Comparison of ENCODE assay signal across 8 cellular contexts in the genomic region with DNA sequence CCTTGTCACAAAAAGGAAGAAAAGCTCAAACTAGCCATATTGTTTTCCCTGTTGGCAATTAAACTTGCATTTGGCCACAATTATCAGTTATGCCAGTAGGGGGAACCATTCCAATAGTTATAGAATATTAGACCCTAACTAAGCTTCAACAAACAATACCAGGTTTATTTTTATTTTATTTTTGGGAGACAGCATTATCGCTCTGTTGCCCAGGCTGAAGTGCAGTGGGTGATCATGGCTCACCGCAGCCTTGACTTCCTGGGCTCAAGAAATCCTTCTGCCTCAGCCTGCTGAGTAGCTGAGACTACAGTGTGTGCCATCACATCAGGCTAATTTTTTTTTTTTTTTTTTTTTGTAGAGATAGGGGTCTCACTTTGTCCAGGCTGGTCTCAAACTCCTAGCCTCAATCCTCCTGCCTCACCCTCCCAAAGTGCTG.
DNase-seq lines count a peak whose midpoint lies in the region; ATAC-seq and TF ChIP-seq lines count a peak whose summit lies in the region.

No MANE protein-coding gene starts in this region.

- no peak overlapping the region for H3K4me3 ChIP-seq in fibroblast of villous mesenchyme (ENCODE audit: low read depth, low read length)

- TF ChIP-seq CTCF in fibroblast of villous mesenchyme (IDR thresholded peaks at IDR 0.05; ENCODE audit: insufficient read depth, low read depth, low read length) = peak; percentile 67

- peak; percentile 41 for DNase-seq in DMS114 treated with DMSO at 0.1 percent for 48 hours (lab: John Stamatoyannopoulos, UW; ENCODE audit: unreplicated experiment)
- DNase-seq in NCI-H128 (lab: John Stamatoyannopoulos, UW; ENCODE audit: unreplicated experiment) = peak; percentile 30
- peak; percentile 20 for DNase-seq in UCSD-AML1 (lab: John Stamatoyannopoulos, UW; ENCODE audit: unreplicated experiment)
- peak; percentile 68 for DNase-seq in fibroblast of villous mesenchyme (ENCODE audit: low read depth)
- DNase-seq in pulmonary artery endothelial cell (ENCODE audit: low read depth, low spot score) = peak; percentile 24

- ATAC-seq in GM18870 (IDR thresholded peaks at IDR 0.05; ENCODE audit: unreplicated experiment) (peak; percentile 45), HG03135 (IDR thresholded peaks at IDR 0.05; ENCODE audit: unreplicated experiment) (no peak), HG02840 (IDR thresholded peaks at IDR 0.05; ENCODE audit: low FRiP score, unreplicated experiment) (no peak)
